In the genomic region with DNA sequence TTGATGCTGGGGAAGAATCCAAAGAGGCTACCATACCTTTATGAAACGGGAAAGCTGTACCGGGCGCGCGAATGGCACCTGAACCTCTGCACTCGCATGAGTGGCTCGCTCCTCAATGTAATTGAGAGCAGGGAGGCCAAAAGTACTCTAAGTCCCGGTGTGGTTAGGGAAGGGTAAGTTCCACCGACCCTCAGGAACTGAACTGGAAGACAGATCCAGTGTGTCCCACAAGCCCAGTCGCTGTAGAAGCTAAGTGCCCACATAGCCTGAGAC, we compare ENCODE assay signal across 8 cellular contexts. TPM values are rescaled to one million over a fixed set of nuclear protein-coding genes. Genes with fewer than 3 reads are reported as not detected.
DNase-seq lines count a peak whose midpoint lies in the region; ATAC-seq and TF ChIP-seq lines count a peak whose summit lies in the region.

No MANE protein-coding gene starts in this region.

- H3K36me3 ChIP-seq in SU-DHL-6 (ENCODE audit: low read length) (0 out of 2 replicates have a peak, but pooled peaks cover 10% of the 10 kb centered on the region), neuron (ENCODE audit: insufficient read depth, low read length) (peaks cover 8% of the 10 kb centered on the region)

- H3K4me3 ChIP-seq in SU-DHL-6 (ENCODE audit: insufficient read depth, low read length, poor library complexity, severe bottlenecking) (peak overlapping the region; percentile 83), epithelial cell of proximal tubule (ENCODE audit: low read depth, low read length) (peak overlapping the region; percentile 90), neuron (ENCODE audit: low read length) (peak overlapping the region; percentile 72)

- no peaks in the 10 kb centered on the region for H3K27me3 Mint-ChIP-seq in T-helper 1 cell treated with Interleukin-12 subunit alpha and Interleukin-12 subunit beta and Interleukin-4 antibody, amounts not matched to agents 30 μg/mL and 1 μg/mL, for 36 hours (ENCODE audit: low read depth)

- TF ChIP-seq CTCF in SU-DHL-6 (IDR thresholded peaks at IDR 0.05; ENCODE audit: insufficient read depth, low read length, poor library complexity, severe bottlenecking) (no peak), epithelial cell of proximal tubule (conservative IDR thresholded peaks at IDR 0.05; ENCODE audit: low read depth, low read length) (no peak)

- ATAC-seq in HG02759 (IDR thresholded peaks at IDR 0.05; ENCODE audit: unreplicated experiment) (no peak), GM18498 (IDR thresholded peaks at IDR 0.05; ENCODE audit: unreplicated experiment) (no peak)

- peak overlapping the region; percentile 65 for H3K27ac Mint-ChIP-seq in T-helper 1 cell treated with Interleukin-12 subunit alpha and Interleukin-12 subunit beta and Interleukin-4 antibody, amounts not matched to agents 30 μg/mL and 1 μg/mL, for 36 hours

- DNase-seq in T-helper 1 cell, result no peak
- DNase-seq in epithelial cell of proximal tubule (ENCODE audit: low read depth), result no peak
- DNase-seq in NOMO-1 treated with dmso at 0.1 percent for 144 hours (lab: John Stamatoyannopoulos, UW; ENCODE audit: unreplicated experiment), result no peak

- no peaks in the 10 kb centered on the region for H3K9me2 ChIP-seq in SU-DHL-6 (replicated peaks; ENCODE audit: insufficient read depth, low read length)

- H3F3A ChIP-seq in SU-DHL-6 (ENCODE audit: insufficient read depth), result peaks cover 8% of the 10 kb centered on the region

- H3K27me3 ChIP-seq in SU-DHL-6 (ENCODE audit: low read length), result no peaks in the 10 kb centered on the region
- no peaks in the 10 kb centered on the region for H3K27me3 ChIP-seq in neuron (ENCODE audit: insufficient read depth, low read length)

- peaks cover 55% of the 10 kb centered on the region for H3K79me2 ChIP-seq in SU-DHL-6 (ENCODE audit: insufficient read depth, low read length)

- peaks cover 4% of the 10 kb centered on the region; the same call in 1 of the 2 replicates for H4K20me1 ChIP-seq in SU-DHL-6 (ENCODE audit: low read depth, low read length)

- peak overlapping the region; percentile 85 for H3K27ac ChIP-seq in SU-DHL-6 (ENCODE audit: low read depth, low read length)

- H3K4me3 Mint-ChIP-seq in T-helper 1 cell treated with Interleukin-12 subunit alpha and Interleukin-12 subunit beta and Interleukin-4 antibody, amounts not matched to agents 30 μg/mL and 1 μg/mL, for 36 hours, result peak overlapping the region; percentile 86

- H3K9me3 ChIP-seq in SU-DHL-6 (ENCODE audit: insufficient read depth, low read length) (no peaks in the 10 kb centered on the region), neuron (ENCODE audit: low read length) (no peaks in the 10 kb centered on the region)

- no peaks in the 10 kb centered on the region for H3K9me3 Mint-ChIP-seq in T-helper 1 cell treated with Interleukin-12 subunit alpha and Interleukin-12 subunit beta and Interleukin-4 antibody, amounts not matched to agents 30 μg/mL and 1 μg/mL, for 36 hours

- peaks cover 32% of the 10 kb centered on the region for H3K4me1 ChIP-seq in neuron (ENCODE audit: insufficient read depth, low read length)

- H3K4me2 ChIP-seq in SU-DHL-6 (ENCODE audit: low read depth, low read length, poor library complexity, severe bottlenecking), result peak overlapping the region; percentile 74

- peaks cover 10% of the 10 kb centered on the region for H3K36me3 Mint-ChIP-seq in T-helper 1 cell treated with Interleukin-12 subunit alpha and Interleukin-12 subunit beta and Interleukin-4 antibody, amounts not matched to agents 30 μg/mL and 1 μg/mL, for 36 hours (ENCODE audit: low read depth)

- peak overlapping the region; percentile 89 for H3K9ac ChIP-seq in SU-DHL-6 (ENCODE audit: low read length)

- peaks cover 34% of the 10 kb centered on the region for H3K4me1 Mint-ChIP-seq in T-helper 1 cell treated with Interleukin-12 subunit alpha and Interleukin-12 subunit beta and Interleukin-4 antibody, amounts not matched to agents 30 μg/mL and 1 μg/mL, for 36 hours (ENCODE audit: low read depth)

- H2AFZ ChIP-seq in SU-DHL-6 (ENCODE audit: low read depth, low read length, severe bottlenecking) (no peak overlapping the region), neuron (ENCODE audit: low read depth, low read length) (no peak overlapping the region)

RNA-seq across cellular contexts. Expression of a gene that starts 1.0 kb away (rescaled TPM):
- total RNA-seq in epithelial cell of proximal tubule, result 6.8 and 10.3 TPM in 2 replicates

RNA-seq across cellular contexts. Expression of a gene that starts 24.8 kb away (rescaled TPM):
- total RNA-seq in epithelial cell of proximal tubule, result 19.1 and 42.5 TPM in 2 replicates

RNA-seq across cellular contexts. Expression of a gene that starts 36.7 kb away (rescaled TPM):
- 20.2 and 24.6 TPM in 2 replicates for total RNA-seq in epithelial cell of proximal tubule

RNA-seq across cellular contexts. Expression of a gene that starts 41.6 kb away (rescaled TPM):
- total RNA-seq in epithelial cell of proximal tubule, result 107 and 145 TPM in 2 replicates

RNA-seq across cellular contexts. Expression of a gene that starts 46.0 kb away (rescaled TPM):
- total RNA-seq in epithelial cell of proximal tubule, result 10.7 and 15.3 TPM in 2 replicates
